In the genomic region with DNA sequence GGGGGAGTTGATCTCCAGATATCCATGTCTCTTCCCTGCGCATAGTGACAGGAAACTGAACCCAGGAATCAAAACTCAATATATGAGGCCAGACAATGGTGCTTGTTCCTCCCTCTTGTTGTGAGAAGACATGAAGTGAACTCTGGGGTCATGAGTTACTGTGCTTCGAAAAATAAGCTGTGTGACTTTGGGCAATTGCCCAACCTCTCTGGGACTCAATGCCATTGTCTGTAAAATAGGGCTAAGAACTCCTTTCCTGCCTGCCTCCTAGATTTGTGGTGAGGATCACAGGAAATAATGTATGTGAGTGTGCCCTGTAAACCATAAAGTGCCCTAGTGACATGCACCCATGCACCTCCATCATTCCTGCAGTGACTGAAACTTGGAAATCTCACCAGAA, we compare ENCODE assay signal across 1 cellular context.
A peak's percentile ranks its signal among the peaks of the same experiment; 100 is the strongest.
TF ChIP-seq lines count a peak whose summit lies in the region.

No MANE protein-coding gene starts in this region.

TF ChIP-seq in HepG2, 621 proteins besides CTCF, POLR2A, EP300 and RAD21:
- TF ChIP-seq ZNF556 (CRISPR knock-in tag; IDR thresholded peaks at IDR 0.05; ENCODE audit: borderline replicate concordance) = no peak
- peak; percentile 80; the same call in 1 of the 2 replicates for TF ChIP-seq ZNF768 (CRISPR knock-in tag; IDR thresholded peaks at IDR 0.05)
